ENCODE assay signal across 9 cellular contexts in genomic region chr5:109692011-109692410, GRCh38. TPM values are rescaled to one million over a fixed set of nuclear protein-coding genes. Genes with fewer than 3 reads are reported as not detected.
DNase-seq lines count a peak whose midpoint lies in the region; ATAC-seq lines count a peak whose summit lies in the region.
"Had no signal": no experiment of that assay in that cellular context is flagged by ENCODE, and none has a peak within 500 bp of the region (broad histone marks: within the 10 kb centered on the region; RNA-seq: fewer than 3 reads in every experiment).

No MANE protein-coding gene starts in this region.

- peaks cover 7% of the 10 kb centered on the region for H3K9me3 Mint-ChIP-seq in activated T-cell treated with anti-CD3 and anti-CD28 coated beads, Interleukin-2, amount 50 U/mL, for 4 hours
- H3K9me3 Mint-ChIP-seq in activated T-helper 1 cell treated with anti-CD3 and anti-CD28 coated beads, Interleukin-12 subunit alpha, Interleukin-12 subunit beta, Interleukin-2, Interleukin-4 antibody, amounts not matched to agents 30 ng/mL and 10 ng/mL and 1 ng/mL, durations not matched to agents 14 hours and 24 hours and 36 hours: peaks cover 12% of the 10 kb centered on the region

- H3K27me3 Mint-ChIP-seq in activated T-cell treated with anti-CD3 and anti-CD28 coated beads, Interleukin-2, amount 50 U/mL, for 4 hours (ENCODE audit: low read depth): no peaks in the 10 kb centered on the region
- no peaks in the 10 kb centered on the region for H3K27me3 Mint-ChIP-seq in activated T-helper 1 cell treated with anti-CD3 and anti-CD28 coated beads, Interleukin-12 subunit alpha, Interleukin-12 subunit beta, Interleukin-2, Interleukin-4 antibody, amounts not matched to agents 30 ng/mL and 10 ng/mL and 1 ng/mL, durations not matched to agents 14 hours and 24 hours and 36 hours (ENCODE audit: insufficient read depth)

- H3K4me3 Mint-ChIP-seq in activated T-cell treated with anti-CD3 and anti-CD28 coated beads, Interleukin-2, amount 50 U/mL, for 4 hours: peak overlapping the region; percentile 92
- H3K4me3 Mint-ChIP-seq in activated T-helper 1 cell treated with anti-CD3 and anti-CD28 coated beads, Interleukin-12 subunit alpha, Interleukin-12 subunit beta, Interleukin-2, Interleukin-4 antibody, amounts not matched to agents 30 ng/mL and 10 ng/mL and 1 ng/mL, durations not matched to agents 14 hours and 24 hours and 36 hours: peak overlapping the region; percentile 98

- H3K27ac Mint-ChIP-seq in activated T-helper 1 cell treated with anti-CD3 and anti-CD28 coated beads, Interleukin-12 subunit alpha, Interleukin-12 subunit beta, Interleukin-2, Interleukin-4 antibody, amounts not matched to agents 30 ng/mL and 10 ng/mL and 1 ng/mL, durations not matched to agents 14 hours and 24 hours and 36 hours: peak overlapping the region; percentile 64

- peaks cover 6% of the 10 kb centered on the region for H3K36me3 Mint-ChIP-seq in activated T-cell treated with anti-CD3 and anti-CD28 coated beads, Interleukin-2, amount 50 U/mL, for 4 hours (ENCODE audit: insufficient read depth)
- H3K36me3 Mint-ChIP-seq in activated T-helper 1 cell treated with anti-CD3 and anti-CD28 coated beads, Interleukin-12 subunit alpha, Interleukin-12 subunit beta, Interleukin-2, Interleukin-4 antibody, amounts not matched to agents 30 ng/mL and 10 ng/mL and 1 ng/mL, durations not matched to agents 14 hours and 24 hours and 36 hours (ENCODE audit: low read depth): peaks cover 9% of the 10 kb centered on the region

- H3K36me3 ChIP-seq in iPS-18a (ENCODE audit: control insufficient read depth, low read depth, low read length) (no peaks in the 10 kb centered on the region), thymus (ENCODE audit: control insufficient read depth, insufficient read depth) (no peaks in the 10 kb centered on the region), H7 (replicated peaks; ENCODE audit: control insufficient read depth, insufficient read depth, low read length) (no peaks in the 10 kb centered on the region)

- H3K4me1 Mint-ChIP-seq in activated T-cell treated with anti-CD3 and anti-CD28 coated beads, Interleukin-2, amount 50 U/mL, for 4 hours (ENCODE audit: low read depth): peaks cover 60% of the 10 kb centered on the region
- H3K4me1 Mint-ChIP-seq in activated T-helper 1 cell treated with anti-CD3 and anti-CD28 coated beads, Interleukin-12 subunit alpha, Interleukin-12 subunit beta, Interleukin-2, Interleukin-4 antibody, amounts not matched to agents 30 ng/mL and 10 ng/mL and 1 ng/mL, durations not matched to agents 14 hours and 24 hours and 36 hours (ENCODE audit: low read depth): peaks cover 75% of the 10 kb centered on the region

- no peak overlapping the region for H3K27ac ChIP-seq in iPS-18a (ENCODE audit: low read length)
- no peak overlapping the region for H3K27ac ChIP-seq in thymus (ENCODE audit: low read depth)
- H3K27ac ChIP-seq: parathyroid adenoma had no signal

- ATAC-seq in activated T-cell treated with anti-CD3 and anti-CD28 coated beads, Interleukin-2, amount 50 U/mL, for 4 hours: no peak
- ATAC-seq in GM19324 (IDR thresholded peaks at IDR 0.05; ENCODE audit: low FRiP score, unreplicated experiment): no peak

- intact Hi-C loops in activated T-helper 1 cell treated with anti-CD3 and anti-CD28 coated beads, Interleukin-12 subunit alpha, Interleukin-12 subunit beta, Interleukin-2, Interleukin-4 antibody, amounts not matched to agents 30 ng/mL and 10 ng/mL and 1 ng/mL, durations not matched to agents 14 hours and 24 hours and 36 hours (cut with micrococcal nuclease): loop anchor here (2.0 kb wide), 1 partner anchor 723 kb away; no protein-coding TSS in a partner anchor

- H3K9me3 ChIP-seq in iPS-18a (ENCODE audit: control insufficient read depth, low read depth, low read length) (no peaks in the 10 kb centered on the region), thymus (ENCODE audit: control insufficient read depth) (no peaks in the 10 kb centered on the region)

- no peaks in the 10 kb centered on the region for H3K27me3 ChIP-seq in iPS-18a (ENCODE audit: control insufficient read depth, insufficient read depth, low read length)
- H3K27me3 ChIP-seq in thymus (ENCODE audit: control insufficient read depth, insufficient read depth): no peaks in the 10 kb centered on the region
- H3K27me3 ChIP-seq in H7 (ENCODE audit: control insufficient read depth, insufficient read depth, low read length): no peaks in the 10 kb centered on the region

- 80% methylated on average over 1 of the region's 1 CpG for WGBS in thymus

- H3K4me1 ChIP-seq in iPS-18a (ENCODE audit: control insufficient read depth, low read depth, low read length): peaks cover 36% of the 10 kb centered on the region
- peaks cover 16% of the 10 kb centered on the region for H3K4me1 ChIP-seq in thymus (ENCODE audit: control insufficient read depth, insufficient read depth, low read length)

- H3K9ac ChIP-seq in iPS-18a (ENCODE audit: low read length): peak overlapping the region; percentile 76
- H3K9ac ChIP-seq: parathyroid adenoma had no signal

- peak overlapping the region; percentile 94 for H3K4me3 ChIP-seq in iPS-18a (ENCODE audit: low read length)
- peak overlapping the region; percentile 92 for H3K4me3 ChIP-seq in thymus (ENCODE audit: low read length)
- no peak overlapping the region; the same call in 1 of the 2 replicates for H3K4me3 ChIP-seq in H7 (ENCODE audit: insufficient read depth, low read depth, low read length)

- DNase-seq in activated T-cell treated with anti-CD3 and anti-CD28 coated beads, Interleukin-2, amount 50 U/mL, for 4 hours: peak; percentile 6
- DNase-seq in activated T-cell treated with anti-CD3 and anti-CD28 coated beads for 4 hours (no peak), H7 (no peak), Kasumi-1 (lab: John Stamatoyannopoulos, UW) (no peak)
- DNase-seq in activated T-helper 1 cell treated with anti-CD3 and anti-CD28 coated beads, Interleukin-12 subunit alpha, Interleukin-12 subunit beta, Interleukin-2, Interleukin-4 antibody, amounts not matched to agents 30 ng/mL and 10 ng/mL and 1 ng/mL, durations not matched to agents 14 hours and 24 hours and 36 hours (ENCODE audit: low spot score): no peak

RNA-seq across cellular contexts. Expression of gene MAN2A1, which starts 2.3 kb away (rescaled TPM):
- 10 to 100 TPM; 28.2 to 31.8 (median 30.4) TPM for total RNA-seq in activated T-cell treated with anti-CD3 and anti-CD28 coated beads, Interleukin-2, amount 50 U/mL, for 4 hours
- 35.0 and 38.8 TPM in 2 replicates for total RNA-seq in activated T-helper 1 cell treated with anti-CD3 and anti-CD28 coated beads, Interleukin-12 subunit alpha, Interleukin-12 subunit beta, Interleukin-2, Interleukin-4 antibody, amounts not matched to agents 30 ng/mL and 10 ng/mL and 1 ng/mL, durations not matched to agents 14 hours and 24 hours and 36 hours
- polyA plus RNA-seq in thymus: 22.2 TPM
- total RNA-seq in H7 (2014; rRNA removed; shearing (Covaris generic)): 53.5 and 70.3 TPM in 2 replicates
